9 cellular contexts compared by ENCODE assay signal in the genomic region with DNA sequence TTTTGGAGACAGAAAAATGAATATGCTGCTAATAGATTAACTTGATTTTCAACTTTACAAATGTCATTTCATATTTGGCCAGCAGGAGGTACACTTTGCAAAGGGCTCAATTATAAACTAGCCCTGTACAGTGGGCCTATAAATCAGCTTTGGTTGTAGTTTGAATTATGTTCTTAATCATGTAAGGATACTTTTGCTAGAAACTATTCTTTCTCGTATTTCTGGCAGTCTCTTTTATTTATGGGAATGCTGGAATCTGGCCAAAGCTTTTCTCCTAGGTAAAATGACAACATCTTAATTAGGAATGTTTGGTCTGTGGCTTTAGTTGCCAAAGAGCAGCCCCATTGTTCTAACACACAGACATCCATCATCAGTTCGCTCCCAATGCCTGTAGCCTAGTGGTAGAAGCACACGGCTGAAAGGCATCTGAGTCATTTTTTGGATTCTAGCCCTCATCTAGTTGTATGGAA.
DNase-seq lines count a peak whose midpoint lies in the region; ATAC-seq, FAIRE-seq and TF ChIP-seq lines count a peak whose summit lies in the region.
"Had no signal": no experiment of that assay in that cellular context is flagged by ENCODE, and none has a peak within 500 bp of the region (broad histone marks: within the 10 kb centered on the region; RNA-seq: fewer than 3 reads in every experiment).

No MANE protein-coding gene starts in this region.

- peak; percentile 74 for TF ChIP-seq CTCF in A673 (conservative IDR thresholded peaks at IDR 0.05; ENCODE audit: low read depth, low read length)
- TF ChIP-seq CTCF in PC-3 (conservative IDR thresholded peaks at IDR 0.05; ENCODE audit: low read depth, low read length) = peak; percentile 47
- peak; percentile 88 for TF ChIP-seq CTCF in glutamatergic neuron (IDR thresholded peaks at IDR 0.05; ENCODE audit: partially characterized antibody, unreplicated experiment)

- no peaks in the 10 kb centered on the region for H4K20me1 ChIP-seq in PC-3 (ENCODE audit: low read length)

- H3F3A ChIP-seq in PC-3 (ENCODE audit: low read length, unreplicated experiment) = no peaks in the 10 kb centered on the region

- H3K27me3 ChIP-seq in A673 (replicated peaks; ENCODE audit: insufficient read depth, low read depth, low read length, poor library complexity) = no peaks in the 10 kb centered on the region
- no peaks in the 10 kb centered on the region for H3K27me3 ChIP-seq in PC-3 (ENCODE audit: low read length)
- H3K27me3 ChIP-seq: SJSA1 had no signal

- no peaks in the 10 kb centered on the region for H3K9me2 ChIP-seq in PC-3 (replicated peaks; ENCODE audit: low read length)

- no peak overlapping the region for H3K9ac ChIP-seq in PC-3 (ENCODE audit: low read length)

- no peak overlapping the region for H3K27ac ChIP-seq in A673 (ENCODE audit: low read depth, low read length, poor library complexity, severe bottlenecking)
- no peak overlapping the region for H3K27ac ChIP-seq in PC-3 (ENCODE audit: low read length)
- H3K27ac ChIP-seq: SJSA1 had no signal

- no peak overlapping the region for H3K27ac Mint-ChIP-seq in glutamatergic neuron (ENCODE audit: unreplicated experiment)
- no peak overlapping the region for H3K27ac Mint-ChIP-seq in effector memory CD8-positive, alpha-beta T cell

- H3K9me3 ChIP-seq in A673 (ENCODE audit: low read depth, low read length, poor library complexity, severe bottlenecking) = no peaks in the 10 kb centered on the region
- peaks cover 8% of the 10 kb centered on the region; the same call in 1 of the 2 replicates for H3K9me3 ChIP-seq in PC-3 (ENCODE audit: low read length)
- H3K9me3 ChIP-seq: SJSA1 had no signal

- ATAC-seq in PC-3 (no peak), HG02973 (IDR thresholded peaks at IDR 0.05; ENCODE audit: unreplicated experiment) (no peak)
- no peak for ATAC-seq in effector memory CD8-positive, alpha-beta T cell (replicated peaks)

- no peak for FAIRE-seq in GM12892 (lab: Jason Lieb, UNC)

- no peaks in the 10 kb centered on the region for H3K36me3 Mint-ChIP-seq in glutamatergic neuron (ENCODE audit: unreplicated experiment)
- H3K36me3 Mint-ChIP-seq in effector memory CD8-positive, alpha-beta T cell (ENCODE audit: insufficient read depth) = no peaks in the 10 kb centered on the region

- H3K9me3 Mint-ChIP-seq in glutamatergic neuron (ENCODE audit: unreplicated experiment) = no peaks in the 10 kb centered on the region
- peaks cover 6 to 42% of the 10 kb centered on the region in 2 donors for H3K9me3 Mint-ChIP-seq in effector memory CD8-positive, alpha-beta T cell

- no peak overlapping the region for H3K4me3 Mint-ChIP-seq in glutamatergic neuron (ENCODE audit: unreplicated experiment)
- no peak overlapping the region for H3K4me3 Mint-ChIP-seq in effector memory CD8-positive, alpha-beta T cell

- no peaks in the 10 kb centered on the region for H3K27me3 Mint-ChIP-seq in glutamatergic neuron (ENCODE audit: unreplicated experiment)
- H3K27me3 Mint-ChIP-seq in effector memory CD8-positive, alpha-beta T cell = no peaks in the 10 kb centered on the region

- H3K4me1 ChIP-seq in A673 (ENCODE audit: insufficient read depth, low read length, poor library complexity, severe bottlenecking) = peaks cover 27% of the 10 kb centered on the region
- H3K4me1 ChIP-seq in PC-3 (ENCODE audit: insufficient read depth, low read length) = no peaks in the 10 kb centered on the region
- H3K4me1 ChIP-seq: SJSA1 had no signal

- DNase-seq in A673 (ENCODE audit: low spot score) (peak; percentile 74), HS-5 (ENCODE audit: low read depth) (peak; percentile 75), PC-3 (peak; percentile 46), glutamatergic neuron (no peak), GM12892 (ENCODE audit: insufficient read length) (no peak)
- DNase-seq in activated CD4-positive, alpha-beta T cell treated with anti-CD3 and anti-CD28 coated beads, Interleukin-2, amount 50 U/mL, for 1 hour = no peak
- DNase-seq in effector memory CD8-positive, alpha-beta T cell = no peak

- no peaks in the 10 kb centered on the region for H3K36me3 ChIP-seq in A673 (ENCODE audit: insufficient read depth, low read length, poor library complexity, severe bottlenecking)
- H3K36me3 ChIP-seq in PC-3 (ENCODE audit: low read depth, low read length) = no peaks in the 10 kb centered on the region
- H3K36me3 ChIP-seq: SJSA1 had no signal

- no peaks in the 10 kb centered on the region for H3K4me1 Mint-ChIP-seq in glutamatergic neuron (ENCODE audit: low read depth, unreplicated experiment)
- no peaks in the 10 kb centered on the region for H3K4me1 Mint-ChIP-seq in effector memory CD8-positive, alpha-beta T cell (ENCODE audit: low read depth in 2 of 2)

- intact Hi-C loops in A673 (cut with micrococcal nuclease; ENCODE audit: unreplicated experiment) = loop anchor here (2.0 to 10.0 kb wide), 2 partner anchors 217 to 439 kb away; no protein-coding TSS in a partner anchor
- intact Hi-C loops in PC-3 (cut with micrococcal nuclease) = no loop called here

- TF ChIP-seq POLR2A in GM12892 (IDR thresholded peaks at IDR 0.05; ENCODE audit: low read depth, low read length) = no peak

- H3K4me3 ChIP-seq in A673 (ENCODE audit: low read depth, low read length, poor library complexity, severe bottlenecking) (no peak overlapping the region), PC-3 (ENCODE audit: low read length) (no peak overlapping the region)
- H3K4me3 ChIP-seq: SJSA1 had no signal

- BruUV-seq in A673 (replicated peaks; lab: Mats Ljungman, UMichigan) = no TSS peak
- no TSS peak for BruUV-seq in PC-3 (replicated peaks; lab: Mats Ljungman, UMichigan)

- no peak overlapping the region for H3K4me2 ChIP-seq in PC-3 (ENCODE audit: low read length)

- CTCF ChIA-PET in A673 (lab: Charles Lee) = interaction anchor here (1.0 kb wide), 1 partner anchor 216 kb away, joined by 4 read pairs; no protein-coding TSS in a partner anchor
- CTCF ChIA-PET in PC-3 (lab: Charles Lee) = no interaction called here

- POLR2A ChIA-PET in A673 (lab: Charles Lee; ENCODE audit: low non-redundant PET) = no interaction called here
- POLR2A ChIA-PET in PC-3 (lab: Charles Lee; ENCODE audit: unreplicated experiment) = no interaction called here

- no peak overlapping the region for H2AFZ ChIP-seq in PC-3 (ENCODE audit: low read length)

- H3K79me2 ChIP-seq in PC-3 (ENCODE audit: low read length) = no peaks in the 10 kb centered on the region

Comparison
In these comparisons a context has a peak if more than half of its experiments do, and no peak if none do; other contexts are left out.
1. DNase-seq: peak in A673 (single experiment), HS-5 (single experiment) and PC-3 (single experiment); none in glutamatergic neuron (single experiment), activated CD4-positive, alpha-beta T cell treated with anti-CD3 and anti-CD28 coated beads, Interleukin-2, amount 50 U/mL, for 1 hour (single experiment), GM12892 (single experiment) and effector memory CD8-positive, alpha-beta T cell (0 of 3).
2. Peak in every context shown above with its lines, with median percentiles within 50 percentile points of each other: CTCF ChIP-seq.